ENCODE assay signal across 3 cellular contexts in genomic region chr2:95355486-95355885, GRCh38. TPM values are rescaled to one million over a fixed set of nuclear protein-coding genes. Genes with fewer than 3 reads are reported as not detected.
"Had no signal": no experiment of that assay in that cellular context is flagged by ENCODE, and none has a peak within 500 bp of the region (broad histone marks: within the 10 kb centered on the region; RNA-seq: fewer than 3 reads in every experiment).

No MANE protein-coding gene starts in this region.

RNA-seq across cellular contexts. Expression of gene KCNIP3, which starts 58.3 kb away (rescaled TPM):
- total RNA-seq: HepG2 had no signal
- polyA plus RNA-seq: HepG2, IgD-negative memory B cell, K562 had no signal
